Comparison of ENCODE assay signal across 7 cellular contexts in the genomic region with DNA sequence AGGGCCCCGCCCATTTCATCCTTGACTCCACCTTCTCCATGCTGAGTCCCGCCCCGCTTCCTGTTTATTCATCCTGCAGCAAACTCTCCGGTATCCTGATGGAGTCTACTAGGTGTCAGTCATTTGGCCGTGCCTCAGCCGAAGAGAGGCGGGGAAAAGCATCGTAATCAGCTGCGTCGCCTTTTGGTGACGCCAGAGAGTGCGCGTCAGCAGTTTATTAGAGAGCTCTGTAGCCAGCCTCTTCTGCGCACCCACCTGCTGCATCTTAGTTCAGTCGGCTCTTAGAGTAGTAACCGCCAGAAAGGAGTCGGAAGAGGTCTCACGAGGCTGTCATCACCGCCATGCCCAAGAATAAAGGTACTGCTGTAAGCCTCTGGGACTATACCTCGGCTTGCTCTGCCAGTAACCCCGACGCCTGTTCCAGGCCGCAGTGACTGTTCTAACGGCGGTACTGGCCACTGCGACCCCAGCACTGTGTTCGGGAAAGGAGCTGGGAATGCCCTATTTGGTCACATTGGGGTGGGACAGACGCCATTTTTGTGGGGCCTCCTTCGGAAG. TPM values are rescaled to one million over a fixed set of nuclear protein-coding genes. Genes with fewer than 3 reads are reported as not detected.
DNase-seq lines count a peak whose midpoint lies in the region; ATAC-seq, FAIRE-seq and TF ChIP-seq lines count a peak whose summit lies in the region.

A gene with protein sequence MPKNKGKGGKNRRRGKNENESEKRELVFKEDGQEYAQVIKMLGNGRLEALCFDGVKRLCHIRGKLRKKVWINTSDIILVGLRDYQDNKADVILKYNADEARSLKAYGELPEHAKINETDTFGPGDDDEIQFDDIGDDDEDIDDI (plus strand): TSS at position 246 of the 558 bp plus-strand sequence. CDS start 96 bp downstream, at position 342.

- peak within 1 kb of the TSS; percentile 88 for H3K4me3 Mint-ChIP-seq in activated naive CD4-positive, alpha-beta T cell treated with anti-CD3 and anti-CD28 coated beads, Interleukin-2, amount 10 ng/mL, durations not matched to agents 7 days and 5 days

- DNase-seq in NCI-H2171 (lab: John Stamatoyannopoulos, UW) (peak; percentile 87), kidney (no peak), NCI-H1417 (lab: John Stamatoyannopoulos, UW) (no peak), midbrain (lab: John Stamatoyannopoulos, UW) (no peak)
- peak; percentile 92 for DNase-seq in activated naive CD4-positive, alpha-beta T cell treated with anti-CD3 and anti-CD28 coated beads, Interleukin-2, amount 10 ng/mL, durations not matched to agents 7 days and 5 days
- peak; percentile 51 for DNase-seq in stimulated activated CD8-positive, alpha-beta memory T cell treated with anti-CD3 and anti-CD28 coated beads, Interleukin-15, amount 100 ng/mL, for 24 hours (ENCODE audit: low read depth)

- peak; percentile 86 for FAIRE-seq in kidney (lab: Jason Lieb, UNC)

- H3K9ac ChIP-seq in kidney (ENCODE audit: low read length in 2 of 2): peak within 1 kb of the TSS; percentile 87 to 96

- no peaks in the 10 kb centered on the region for H3K36me3 ChIP-seq in kidney (ENCODE audit: control insufficient read depth in 1 of 2, insufficient read depth in 2 of 2, low read length in 2 of 2)

- intact Hi-C loops in kidney (cut with DNase I): no loop called here

- no peaks in the 10 kb centered on the region for H3K9me3 ChIP-seq in kidney (ENCODE audit: control insufficient read depth in 1 of 2, low read length in 2 of 2)

- H3K27ac ChIP-seq in kidney (ENCODE audit: low read depth in 2 of 2, low read length in 2 of 2): peak within 1 kb of the TSS; percentile 87

- H3K4me1 Mint-ChIP-seq in activated naive CD4-positive, alpha-beta T cell treated with anti-CD3 and anti-CD28 coated beads, Interleukin-2, amount 10 ng/mL, durations not matched to agents 7 days and 5 days: peaks cover 35% of the 10 kb centered on the region

- peaks cover 16% of the 10 kb centered on the region for H3K36me3 Mint-ChIP-seq in activated naive CD4-positive, alpha-beta T cell treated with anti-CD3 and anti-CD28 coated beads, Interleukin-2, amount 10 ng/mL, durations not matched to agents 7 days and 5 days

- H3K27me3 Mint-ChIP-seq in activated naive CD4-positive, alpha-beta T cell treated with anti-CD3 and anti-CD28 coated beads, Interleukin-2, amount 10 ng/mL, durations not matched to agents 7 days and 5 days: no peaks in the 10 kb centered on the region

- peak; percentile 96 for ATAC-seq in GM21737 (IDR thresholded peaks at IDR 0.05; ENCODE audit: unreplicated experiment)

- CTCF ChIA-PET in activated naive CD4-positive, alpha-beta T cell treated with anti-CD3 and anti-CD28 coated beads, Interleukin-2, amount 10 ng/mL, durations not matched to agents 7 days and 5 days (lab: Charles Lee): interaction anchor here (0.7 to 1.3 kb wide), 2 partner anchors 166 kb away, joined by 3 to 5 read pairs; no protein-coding TSS in a partner anchor

- TF ChIP-seq CTCF in kidney (IDR thresholded peaks at IDR 0.05; ENCODE audit: borderline replicate concordance, extremely low read depth, insufficient read depth): no peak

- H3K4me3 ChIP-seq in kidney (ENCODE audit: low read length in 2 of 2): peak within 1 kb of the TSS; percentile 92 to 94

- H3K4me1 ChIP-seq in kidney (ENCODE audit: control insufficient read depth in 1 of 2, insufficient read depth in 1 of 2, low read depth in 1 of 2, low read length in 2 of 2): no peaks in the 10 kb centered on the region

- peak within 1 kb of the TSS; percentile 99 for H3K27ac Mint-ChIP-seq in activated naive CD4-positive, alpha-beta T cell treated with anti-CD3 and anti-CD28 coated beads, Interleukin-2, amount 10 ng/mL, durations not matched to agents 7 days and 5 days

- H3K9me3 Mint-ChIP-seq in activated naive CD4-positive, alpha-beta T cell treated with anti-CD3 and anti-CD28 coated beads, Interleukin-2, amount 10 ng/mL, durations not matched to agents 7 days and 5 days: peaks cover 7% of the 10 kb centered on the region

RNA-seq across cellular contexts. Expression of the gene that starts here (rescaled TPM):
- not detected for total RNA-seq in kidney
- polyA plus RNA-seq in kidney (ENCODE audit: insufficient read depth, low read depth, low replicate concordance): 71.3 TPM

Comparison
In these comparisons a context has a peak if more than half of its experiments do, and no peak if none do; other contexts are left out.
1. DNase-seq: peak in NCI-H2171 (single experiment), activated naive CD4-positive, alpha-beta T cell treated with anti-CD3 and anti-CD28 coated beads, Interleukin-2, amount 10 ng/mL, durations not matched to agents 7 days and 5 days (single experiment) and stimulated activated CD8-positive, alpha-beta memory T cell treated with anti-CD3 and anti-CD28 coated beads, Interleukin-15, amount 100 ng/mL, for 24 hours (single experiment); none in kidney (single experiment), NCI-H1417 (0 of 3) and midbrain (single experiment).